In genomic region chrX:10159069-10159468, GRCh38 we compare ENCODE assay signal across 1 cellular context.
TF ChIP-seq lines count a peak whose summit lies in the region.

No MANE protein-coding gene starts in this region.

TF ChIP-seq in K562, 482 proteins besides CTCF, POLR2A, EP300 and RAD21 (continued from another document and continues in another):
- no peak for TF ChIP-seq HOMEZ (CRISPR knock-in tag; IDR thresholded peaks at IDR 0.05)
- peak; percentile 67 for TF ChIP-seq SMARCA4 (IDR thresholded peaks at IDR 0.05)
- 0 out of 2 replicates have a peak, but pooled peaks have one; percentile 14 for TF ChIP-seq ADNP (tag; IDR thresholded peaks at IDR 0.05)
- no peak for TF ChIP-seq ZBTB2 (IDR thresholded peaks at IDR 0.05)
- TF ChIP-seq JUNB (CRISPR knock-in tag; conservative IDR thresholded peaks at IDR 0.05) = no peak
- no peak for TF ChIP-seq ZFP36 (IDR thresholded peaks at IDR 0.05; ENCODE audit: low read depth, low read length, partially characterized antibody)
- no peak for TF ChIP-seq ZNF318 (IDR thresholded peaks at IDR 0.05; ENCODE audit: borderline replicate concordance in 1 of 2, low read depth in 1 of 2)
- TF ChIP-seq NFIC (IDR thresholded peaks at IDR 0.05) = peak; percentile 72
- TF ChIP-seq CXXC5 (CRISPR knock-in tag; IDR thresholded peaks at IDR 0.05) = peak; percentile 99
- TF ChIP-seq RBM22 (IDR thresholded peaks at IDR 0.05; ENCODE audit: low read depth, low read length, poor library complexity, severe bottlenecking) = no peak
- TF ChIP-seq STAG1 (CRISPR knock-in tag; IDR thresholded peaks at IDR 0.05; ENCODE audit: borderline replicate concordance) = no peak
- TF ChIP-seq ZKSCAN1 (IDR thresholded peaks at IDR 0.05; ENCODE audit: low read depth, low read length) = no peak
- TF ChIP-seq ARHGAP35 (IDR thresholded peaks at IDR 0.05; ENCODE audit: partially characterized antibody) = no peak
- TF ChIP-seq ZNF57 (CRISPR knock-in tag; IDR thresholded peaks at IDR 0.05) = no peak
- no peak for TF ChIP-seq DLX4 (CRISPR knock-in tag; IDR thresholded peaks at IDR 0.05)
- TF ChIP-seq HMBOX1 (IDR thresholded peaks at IDR 0.05) = no peak
- TF ChIP-seq ZBTB1 (CRISPR knock-in tag; IDR thresholded peaks at IDR 0.05; ENCODE audit: borderline replicate concordance, low read depth) = no peak
- TF ChIP-seq RBBP5 (IDR thresholded peaks at IDR 0.05; ENCODE audit: borderline replicate concordance, insufficient read depth, low read length, poor library complexity, severe bottlenecking) = no peak
- no peak for TF ChIP-seq FIP1L1 (IDR thresholded peaks at IDR 0.05; ENCODE audit: low read depth, low read length, poor library complexity, severe bottlenecking)
- no peak for TF ChIP-seq NFXL1 (CRISPR knock-in tag; IDR thresholded peaks at IDR 0.05)
- TF ChIP-seq COPS2 (conservative IDR thresholded peaks at IDR 0.05) = no peak
- no peak for TF ChIP-seq IRF2 (CRISPR knock-in tag; IDR thresholded peaks at IDR 0.05)
- TF ChIP-seq CBFA2T2 (conservative IDR thresholded peaks at IDR 0.05) = peak; percentile 91
- TF ChIP-seq PRMT5 (CRISPR knock-in tag; IDR thresholded peaks at IDR 0.05) = no peak
- TF ChIP-seq THRA (IDR thresholded peaks at IDR 0.05) = no peak
- no peak for TF ChIP-seq MEF2D (tag; conservative IDR thresholded peaks at IDR 0.05; ENCODE audit: low read depth)
- no peak for TF ChIP-seq TSHZ1 (CRISPR knock-in tag; IDR thresholded peaks at IDR 0.05)
- TF ChIP-seq POU5F1 (IDR thresholded peaks at IDR 0.05; ENCODE audit: borderline replicate concordance, low read depth, low read length, partially characterized antibody) = no peak
- no peak for TF ChIP-seq ZNF561 (CRISPR knock-in tag; conservative IDR thresholded peaks at IDR 0.05)
- no peak for TF ChIP-seq CTBP1 (IDR thresholded peaks at IDR 0.05; ENCODE audit: borderline replicate concordance)
- no peak for TF ChIP-seq NFE2 (IDR thresholded peaks at IDR 0.05; ENCODE audit: low read depth)
- no peak for TF ChIP-seq NR2F6 (CRISPR knock-in tag; IDR thresholded peaks at IDR 0.05)
- TF ChIP-seq ARNT (IDR thresholded peaks at IDR 0.05) = peak in 1 of 2 experiments; percentile 40; a peak in 1 of 4 replicates
- TF ChIP-seq HMG20A (CRISPR knock-in tag; conservative IDR thresholded peaks at IDR 0.05) = no peak
- no peak for TF ChIP-seq FOXJ3 (CRISPR knock-in tag; IDR thresholded peaks at IDR 0.05)
- no peak for TF ChIP-seq NCOA2 (IDR thresholded peaks at IDR 0.05; ENCODE audit: partially characterized antibody in 2 of 2)
- TF ChIP-seq KLF1 (tag; IDR thresholded peaks at IDR 0.05) = no peak
- TF ChIP-seq MAX (CRISPR knock-in tag; IDR thresholded peaks at IDR 0.05) = no peak
- TF ChIP-seq HDGF (IDR thresholded peaks at IDR 0.05) = no peak
- TF ChIP-seq GATAD2B (IDR thresholded peaks at IDR 0.05; ENCODE audit: borderline replicate concordance) = no peak
- no peak for TF ChIP-seq CHD4 (IDR thresholded peaks at IDR 0.05; ENCODE audit: insufficient read depth, insufficient replicate concordance, low read depth, low read length, poor library complexity, severe bottlenecking)
- TF ChIP-seq SP2 (IDR thresholded peaks at IDR 0.05; ENCODE audit: extremely low read depth, low read depth, low read length, poor library complexity, severe bottlenecking) = no peak
- TF ChIP-seq ZNF507 (tag; conservative IDR thresholded peaks at IDR 0.05) = no peak
- no peak for TF ChIP-seq TBP (optimal IDR thresholded peaks at IDR 0.05; ENCODE audit: low read depth, low read length)
- TF ChIP-seq ZNF444 (CRISPR knock-in tag; IDR thresholded peaks at IDR 0.05) = no peak
- no peak for TF ChIP-seq ZNF584 (CRISPR knock-in tag; IDR thresholded peaks at IDR 0.05; ENCODE audit: low read depth)
- no peak for TF ChIP-seq MXD1 (CRISPR knock-in tag; IDR thresholded peaks at IDR 0.05; ENCODE audit: borderline replicate concordance, poor library complexity, severe bottlenecking)
- no peak for TF ChIP-seq ZNF583 (CRISPR knock-in tag; IDR thresholded peaks at IDR 0.05)
- TF ChIP-seq SRF (CRISPR knock-in tag; IDR thresholded peaks at IDR 0.05) = no peak
- no peak for TF ChIP-seq ZNF76 (CRISPR knock-in tag; IDR thresholded peaks at IDR 0.05; ENCODE audit: borderline replicate concordance)
- TF ChIP-seq NFE2L1 (tag; IDR thresholded peaks at IDR 0.05; ENCODE audit: borderline replicate concordance, low read depth) = no peak
- TF ChIP-seq ZNF644 (tag; IDR thresholded peaks at IDR 0.05; ENCODE audit: low read depth) = no peak
- TF ChIP-seq NFYB (IDR thresholded peaks at IDR 0.05; ENCODE audit: extremely low read depth, insufficient read length) = no peak
- TF ChIP-seq SP1 (CRISPR knock-in tag; IDR thresholded peaks at IDR 0.05) = no peak
- no peak for TF ChIP-seq ZNF436 (CRISPR knock-in tag; IDR thresholded peaks at IDR 0.05)
- TF ChIP-seq POLR2B (IDR thresholded peaks at IDR 0.05; ENCODE audit: low read depth, partially characterized antibody) = no peak
